ENCODE assay signal across 8 cellular contexts in genomic region chr6:140180306-140180705, GRCh38.
"Had no signal": no experiment of that assay in that cellular context is flagged by ENCODE, and none has a peak within 500 bp of the region (broad histone marks: within the 10 kb centered on the region; RNA-seq: fewer than 3 reads in every experiment).

No MANE protein-coding gene starts in this region.

- H3K27ac Mint-ChIP-seq: IgD-negative memory B cell had no signal

- H3K4me1 Mint-ChIP-seq: IgD-negative memory B cell had no signal

- H3K4me2 ChIP-seq: KMS-11 had no signal

- H3K27me3 Mint-ChIP-seq: IgD-negative memory B cell had no signal

- FAIRE-seq: HepG2, HTR-8/SVneo, K562 had no signal

- DNase-seq: KBM-7, KG1 had no signal

- H3K4me3 Mint-ChIP-seq: IgD-negative memory B cell had no signal

- ATAC-seq: HepG2, K562 had no signal

- H3K36me3 Mint-ChIP-seq: IgD-negative memory B cell had no signal

- H3K9me3 Mint-ChIP-seq: IgD-negative memory B cell had no signal

- H3K9ac ChIP-seq: KMS-11 had no signal

- H3K4me3 ChIP-seq: K562 had no signal

- H3K27ac ChIP-seq: HL-60, KMS-11 had no signal
